2 cellular contexts compared by ENCODE assay signal in the genomic region with DNA sequence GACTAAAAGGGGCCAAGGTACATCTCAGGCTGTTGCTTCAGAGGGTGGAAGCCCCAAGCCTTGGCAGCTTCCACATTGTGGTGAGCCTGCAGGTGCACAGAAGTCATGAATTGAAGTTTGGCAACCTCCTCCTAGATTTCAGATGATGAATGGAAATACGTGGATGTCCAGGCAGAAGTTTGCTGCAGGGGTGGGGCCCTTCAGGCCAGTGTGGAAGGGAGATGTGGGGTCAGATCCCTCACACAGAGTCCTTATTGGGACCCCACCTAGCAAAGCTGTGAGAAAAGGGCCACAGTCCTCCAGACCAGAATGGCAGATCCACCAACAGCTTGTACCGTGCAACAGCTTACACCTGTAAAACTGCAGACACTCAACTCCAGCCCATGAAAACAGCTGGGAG.
A peak's percentile ranks its signal among the peaks of the same experiment; 100 is the strongest.
TF ChIP-seq lines count a peak whose summit lies in the region.

No MANE protein-coding gene starts in this region.

TF ChIP-seq in HEK293, 187 proteins besides CTCF, POLR2A, EP300 and RAD21 (continued from another document):
- peak; percentile 70 for TF ChIP-seq SETDB1 (IDR thresholded peaks at IDR 0.05; ENCODE audit: insufficient read length, low read length)
- no peak for TF ChIP-seq ZNF324 (tag by site-specific recombination; IDR thresholded peaks at IDR 0.05)
- TF ChIP-seq, protein P1, sequence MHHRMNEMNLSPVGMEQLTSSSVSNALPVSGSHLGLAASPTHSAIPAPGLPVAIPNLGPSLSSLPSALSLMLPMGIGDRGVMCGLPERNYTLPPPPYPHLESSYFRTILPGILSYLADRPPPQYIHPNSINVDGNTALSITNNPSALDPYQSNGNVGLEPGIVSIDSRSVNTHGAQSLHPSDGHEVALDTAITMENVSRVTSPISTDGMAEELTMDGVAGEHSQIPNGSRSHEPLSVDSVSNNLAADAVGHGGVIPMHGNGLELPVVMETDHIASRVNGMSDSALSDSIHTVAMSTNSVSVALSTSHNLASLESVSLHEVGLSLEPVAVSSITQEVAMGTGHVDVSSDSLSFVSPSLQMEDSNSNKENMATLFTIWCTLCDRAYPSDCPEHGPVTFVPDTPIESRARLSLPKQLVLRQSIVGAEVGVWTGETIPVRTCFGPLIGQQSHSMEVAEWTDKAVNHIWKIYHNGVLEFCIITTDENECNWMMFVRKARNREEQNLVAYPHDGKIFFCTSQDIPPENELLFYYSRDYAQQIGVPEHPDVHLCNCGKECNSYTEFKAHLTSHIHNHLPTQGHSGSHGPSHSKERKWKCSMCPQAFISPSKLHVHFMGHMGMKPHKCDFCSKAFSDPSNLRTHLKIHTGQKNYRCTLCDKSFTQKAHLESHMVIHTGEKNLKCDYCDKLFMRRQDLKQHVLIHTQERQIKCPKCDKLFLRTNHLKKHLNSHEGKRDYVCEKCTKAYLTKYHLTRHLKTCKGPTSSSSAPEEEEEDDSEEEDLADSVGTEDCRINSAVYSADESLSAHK (tag by site-specific recombination; IDR thresholded peaks at IDR 0.05): no peak
- TF ChIP-seq, protein P2, sequence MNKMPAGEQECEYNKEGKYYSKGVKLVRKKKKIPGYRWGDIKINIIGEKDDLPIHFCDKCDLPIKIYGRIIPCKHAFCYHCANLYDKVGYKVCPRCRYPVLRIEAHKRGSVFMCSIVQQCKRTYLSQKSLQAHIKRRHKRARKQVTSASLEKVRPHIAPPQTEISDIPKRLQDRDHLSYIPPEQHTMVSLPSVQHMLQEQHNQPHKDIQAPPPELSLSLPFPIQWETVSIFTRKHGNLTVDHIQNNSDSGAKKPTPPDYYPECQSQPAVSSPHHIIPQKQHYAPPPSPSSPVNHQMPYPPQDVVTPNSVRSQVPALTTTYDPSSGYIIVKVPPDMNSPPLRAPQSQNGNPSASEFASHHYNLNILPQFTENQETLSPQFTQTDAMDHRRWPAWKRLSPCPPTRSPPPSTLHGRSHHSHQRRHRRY (tag by site-specific recombination; IDR thresholded peaks at IDR 0.05): no peak
- no peak for TF ChIP-seq ZNF514 (tag by site-specific recombination; IDR thresholded peaks at IDR 0.05)
- no peak for TF ChIP-seq ZNF24 (tag by site-specific recombination; IDR thresholded peaks at IDR 0.05)

TF ChIP-seq in GM12878, 131 proteins besides CTCF, POLR2A, EP300 and RAD21:
- TF ChIP-seq, protein P3, sequence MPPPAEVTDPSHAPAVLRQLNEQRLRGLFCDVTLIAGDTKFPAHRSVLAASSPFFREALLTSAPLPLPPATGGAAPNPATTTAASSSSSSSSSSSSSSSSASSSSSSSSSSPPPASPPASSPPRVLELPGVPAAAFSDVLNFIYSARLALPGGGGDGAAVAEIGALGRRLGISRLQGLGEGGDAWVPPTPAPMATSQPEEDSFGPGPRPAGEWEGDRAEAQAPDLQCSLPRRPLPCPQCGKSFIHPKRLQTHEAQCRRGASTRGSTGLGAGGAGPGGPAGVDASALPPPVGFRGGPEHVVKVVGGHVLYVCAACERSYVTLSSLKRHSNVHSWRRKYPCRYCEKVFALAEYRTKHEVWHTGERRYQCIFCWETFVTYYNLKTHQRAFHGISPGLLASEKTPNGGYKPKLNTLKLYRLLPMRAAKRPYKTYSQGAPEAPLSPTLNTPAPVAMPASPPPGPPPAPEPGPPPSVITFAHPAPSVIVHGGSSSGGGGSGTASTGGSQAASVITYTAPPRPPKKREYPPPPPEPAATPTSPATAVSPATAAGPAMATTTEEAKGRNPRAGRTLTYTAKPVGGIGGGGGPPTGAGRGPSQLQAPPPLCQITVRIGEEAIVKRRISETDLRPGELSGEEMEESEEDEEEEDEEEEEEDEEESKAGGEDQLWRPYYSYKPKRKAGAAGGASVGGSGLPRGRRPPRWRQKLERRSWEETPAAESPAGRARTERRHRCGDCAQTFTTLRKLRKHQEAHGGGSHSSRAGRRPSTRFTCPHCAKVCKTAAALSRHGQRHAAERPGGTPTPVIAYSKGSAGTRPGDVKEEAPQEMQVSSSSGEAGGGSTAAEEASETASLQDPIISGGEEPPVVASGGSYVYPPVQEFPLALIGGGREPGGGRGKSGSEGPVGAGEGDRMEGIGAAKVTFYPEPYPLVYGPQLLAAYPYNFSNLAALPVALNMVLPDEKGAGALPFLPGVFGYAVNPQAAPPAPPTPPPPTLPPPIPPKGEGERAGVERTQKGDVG (CRISPR knock-in tag; IDR thresholded peaks at IDR 0.05): no peak
- TF ChIP-seq CBX5 (IDR thresholded peaks at IDR 0.05; ENCODE audit: low read depth): peak; percentile 45; the same call in 1 of the 2 replicates
